31 cellular contexts compared by ENCODE assay signal in genomic region chr11:70242885-70243284, GRCh38.
"Had no signal": no experiment of that assay in that cellular context is flagged by ENCODE, and none has a peak within 500 bp of the region (broad histone marks: within the 10 kb centered on the region; RNA-seq: fewer than 3 reads in every experiment).

No MANE protein-coding gene starts in this region.

- H3K27ac Mint-ChIP-seq: activated CD4-positive, alpha-beta T cell treated with anti-CD3 and anti-CD28 coated beads for 36 hours; activated naive CD4-positive, alpha-beta T cell treated with anti-CD3 and anti-CD28 coated beads, Interleukin-2, amount 10 ng/mL, durations not matched to agents 7 days and 5 days; activated naive CD8-positive, alpha-beta T cell treated with anti-CD3 and anti-CD28 coated beads, Interleukin-2, amount 10 ng/mL, durations not matched to agents 7 days and 5 days; mesothelial cell of epicardium; naive thymus-derived CD4-positive, alpha-beta T cell had no signal

- H3K36me3 ChIP-seq: ascending aorta, brain microvascular endothelial cell, esophagus squamous epithelium, heart right ventricle, pancreas, prostate gland, sigmoid colon, spleen, tibial nerve, vagina had no signal

- H3K4me3 Mint-ChIP-seq: activated CD4-positive, alpha-beta T cell treated with anti-CD3 and anti-CD28 coated beads for 36 hours; activated naive CD4-positive, alpha-beta T cell treated with anti-CD3 and anti-CD28 coated beads, Interleukin-2, amount 10 ng/mL, durations not matched to agents 7 days and 5 days; activated naive CD8-positive, alpha-beta T cell treated with anti-CD3 and anti-CD28 coated beads, Interleukin-2, amount 10 ng/mL, durations not matched to agents 7 days and 5 days; mesothelial cell of epicardium; naive thymus-derived CD4-positive, alpha-beta T cell; neural crest cell had no signal

- H3K36me3 Mint-ChIP-seq: activated naive CD4-positive, alpha-beta T cell treated with anti-CD3 and anti-CD28 coated beads, Interleukin-2, amount 10 ng/mL, durations not matched to agents 7 days and 5 days; activated naive CD8-positive, alpha-beta T cell treated with anti-CD3 and anti-CD28 coated beads, Interleukin-2, amount 10 ng/mL, durations not matched to agents 7 days and 5 days; mesothelial cell of epicardium had no signal

- H3K4me1 ChIP-seq: ascending aorta, pancreas, prostate gland, sigmoid colon, spleen, tibial nerve, vagina had no signal

- H3K4me1 Mint-ChIP-seq: activated naive CD4-positive, alpha-beta T cell treated with anti-CD3 and anti-CD28 coated beads, Interleukin-2, amount 10 ng/mL, durations not matched to agents 7 days and 5 days; activated naive CD8-positive, alpha-beta T cell treated with anti-CD3 and anti-CD28 coated beads, Interleukin-2, amount 10 ng/mL, durations not matched to agents 7 days and 5 days; mesothelial cell of epicardium; naive thymus-derived CD4-positive, alpha-beta T cell; neural crest cell had no signal

- ATAC-seq: activated CD4-positive, alpha-beta T cell treated with anti-CD3 and anti-CD28 coated beads for 36 hours; heart right ventricle; left lobe of liver; naive thymus-derived CD4-positive, alpha-beta T cell; pancreas had no signal

- H3K9me3 ChIP-seq: ascending aorta, esophagus squamous epithelium, heart right ventricle, pancreas, prostate gland, sigmoid colon, tibial nerve, vagina had no signal

- H3K27ac ChIP-seq: ascending aorta, brain microvascular endothelial cell, epithelial cell of prostate, esophagus squamous epithelium, heart right ventricle, pancreas, prostate gland, sigmoid colon, spleen, tibial nerve, vagina had no signal

- H3K4me3 ChIP-seq: ascending aorta, esophagus squamous epithelium, heart right ventricle, pancreas, prostate gland, sigmoid colon, spleen, tibial nerve, vagina had no signal

- DNase-seq: activated CD4-positive, alpha-beta T cell treated with anti-CD3 and anti-CD28 coated beads for 36 hours; activated CD4-positive, CD25-positive, alpha-beta regulatory T cell; activated gamma-delta T cell; activated naive CD4-positive, alpha-beta T cell treated with anti-CD3 and anti-CD28 coated beads, Interleukin-2, amount 10 ng/mL, durations not matched to agents 7 days and 5 days; activated naive CD8-positive, alpha-beta T cell treated with anti-CD3 and anti-CD28 coated beads, Interleukin-2, amount 10 ng/mL, durations not matched to agents 7 days and 5 days; activated T-cell treated with anti-CD3 and anti-CD28 coated beads for 4 hours; brain microvascular endothelial cell; central memory CD4-positive, alpha-beta T cell; dermis blood vessel endothelial cell; effector CD4-positive, alpha-beta T cell; esophagus squamous epithelium; foreskin melanocyte; heart right ventricle; kidney glomerular epithelial cell; naive thymus-derived CD4-positive, alpha-beta T cell; nucleus accumbens; pancreas; retina; sigmoid colon; spleen; stimulated activated CD4-positive, alpha-beta T cell treated with anti-CD3 and anti-CD28 coated beads, Interleukin-2, amount 100 ng/mL, for 48 hours; stimulated activated naive CD4-positive, alpha-beta T cell treated with Interleukin-2 at 50 U/mL for 16 hours had no signal

- H3K9me3 Mint-ChIP-seq: activated naive CD4-positive, alpha-beta T cell treated with anti-CD3 and anti-CD28 coated beads, Interleukin-2, amount 10 ng/mL, durations not matched to agents 7 days and 5 days; mesothelial cell of epicardium; neural crest cell had no signal

- H3K27me3 ChIP-seq: ascending aorta, brain microvascular endothelial cell, pancreas, sigmoid colon, tibial nerve, vagina had no signal

- FAIRE-seq: endometrium, pancreas had no signal
